ENCODE assay signal across 18 cellular contexts in the genomic region with DNA sequence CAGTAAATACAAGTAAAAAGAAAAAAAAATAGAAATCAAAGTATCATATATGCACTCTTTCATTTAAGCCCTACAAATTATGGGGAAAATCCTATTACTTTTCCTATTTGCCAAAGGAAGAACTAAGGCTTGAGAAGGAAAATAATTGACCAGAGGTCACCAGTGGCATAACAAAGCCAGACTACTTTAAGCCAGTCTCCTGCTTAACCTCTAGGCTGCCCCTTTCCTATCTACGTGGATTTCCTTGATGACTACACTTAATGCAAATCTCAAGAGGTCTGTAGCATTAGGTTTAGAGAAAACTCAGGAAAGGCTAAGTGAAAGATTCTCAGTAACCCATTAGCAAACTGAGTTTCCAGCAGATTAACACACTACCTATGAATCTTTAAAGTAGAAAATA.
"Had no signal": no experiment of that assay in that cellular context is flagged by ENCODE, and none has a peak within 500 bp of the region (broad histone marks: within the 10 kb centered on the region; RNA-seq: fewer than 3 reads in every experiment).

No MANE protein-coding gene starts in this region.

- ATAC-seq: gastroesophageal sphincter; heart left ventricle; left cardiac atrium; pancreas; psoas muscle; stimulated activated naive CD8-positive, alpha-beta T cell treated with anti-CD3 and anti-CD28 coated beads, Interleukin-15, Interleukin-2, amounts not matched to agents 100 U/mL and 50 U/mL, for 24 hours had no signal

- H3K4me1 Mint-ChIP-seq: nephron had no signal

- H3K4me3 Mint-ChIP-seq: activated CD4-positive, alpha-beta memory T cell treated with anti-CD3 and anti-CD28 coated beads, Interleukin-2, amount 10 ng/mL, durations not matched to agents 7 days and 5 days; activated CD4-positive, alpha-beta T cell treated with anti-CD3 and anti-CD28 coated beads, Interleukin-2, amount 10 ng/mL, durations not matched to agents 24 days and 14 days; activated naive CD4-positive, alpha-beta T cell treated with anti-CD3 and anti-CD28 coated beads, Interleukin-2, amount 10 ng/mL, durations not matched to agents 7 days and 5 days; activated T-cell treated with anti-CD3 and anti-CD28 coated beads, Interleukin-2, amount 50 U/mL, for 72 hours; endodermal cell; memory B cell; nephron had no signal

- DNase-seq: activated CD4-positive, alpha-beta memory T cell treated with anti-CD3 and anti-CD28 coated beads, Interleukin-2, amount 10 ng/mL, durations not matched to agents 7 days and 5 days; activated effector memory CD4-positive, alpha-beta T cell treated with Interleukin-2 at 50 U/mL for 16 hours; amygdala; endodermal cell; heart left ventricle; left cardiac atrium; pancreas; psoas muscle; stimulated activated CD4-positive, alpha-beta T cell treated with anti-CD3 and anti-CD28 coated beads, Interleukin-4, amount 100 ng/mL, for 24 hours; stimulated activated naive CD8-positive, alpha-beta T cell treated with anti-CD3 and anti-CD28 coated beads, Interleukin-15, Interleukin-2, amounts not matched to agents 100 U/mL and 50 U/mL, for 24 hours; T1000; upper lobe of left lung had no signal

- H3K36me3 Mint-ChIP-seq: activated naive CD4-positive, alpha-beta T cell treated with anti-CD3 and anti-CD28 coated beads, Interleukin-2, amount 10 ng/mL, durations not matched to agents 7 days and 5 days; memory B cell had no signal

- H3K27me3 Mint-ChIP-seq: activated CD4-positive, alpha-beta memory T cell treated with anti-CD3 and anti-CD28 coated beads, Interleukin-2, amount 10 ng/mL, durations not matched to agents 7 days and 5 days; activated CD4-positive, alpha-beta T cell treated with anti-CD3 and anti-CD28 coated beads, Interleukin-2, amount 10 ng/mL, durations not matched to agents 24 days and 14 days; activated naive CD4-positive, alpha-beta T cell treated with anti-CD3 and anti-CD28 coated beads, Interleukin-2, amount 10 ng/mL, durations not matched to agents 7 days and 5 days; memory B cell had no signal

- H3K9me3 Mint-ChIP-seq: activated CD4-positive, alpha-beta memory T cell treated with anti-CD3 and anti-CD28 coated beads, Interleukin-2, amount 10 ng/mL, durations not matched to agents 7 days and 5 days; activated CD4-positive, alpha-beta T cell treated with anti-CD3 and anti-CD28 coated beads, Interleukin-2, amount 10 ng/mL, durations not matched to agents 24 days and 14 days; activated naive CD4-positive, alpha-beta T cell treated with anti-CD3 and anti-CD28 coated beads, Interleukin-2, amount 10 ng/mL, durations not matched to agents 7 days and 5 days; activated T-cell treated with anti-CD3 and anti-CD28 coated beads, Interleukin-2, amount 50 U/mL, for 72 hours; endodermal cell; memory B cell; nephron had no signal

- H3K27ac Mint-ChIP-seq: activated CD4-positive, alpha-beta memory T cell treated with anti-CD3 and anti-CD28 coated beads, Interleukin-2, amount 10 ng/mL, durations not matched to agents 7 days and 5 days; activated CD4-positive, alpha-beta T cell treated with anti-CD3 and anti-CD28 coated beads, Interleukin-2, amount 10 ng/mL, durations not matched to agents 24 days and 14 days; activated naive CD4-positive, alpha-beta T cell treated with anti-CD3 and anti-CD28 coated beads, Interleukin-2, amount 10 ng/mL, durations not matched to agents 7 days and 5 days; endodermal cell; memory B cell; nephron had no signal
